14 cellular contexts compared by ENCODE assay signal in genomic region chr4:82432596-82432995, GRCh38. TPM values are rescaled to one million over a fixed set of nuclear protein-coding genes. Genes with fewer than 3 reads are reported as not detected.
DNase-seq lines count a peak whose midpoint lies in the region; ATAC-seq and TF ChIP-seq lines count a peak whose summit lies in the region.
"Had no signal": no experiment of that assay in that cellular context is flagged by ENCODE, and none has a peak within 500 bp of the region (broad histone marks: within the 10 kb centered on the region; RNA-seq: fewer than 3 reads in every experiment).

No MANE protein-coding gene starts in this region.

- H3K27me3 Mint-ChIP-seq in stimulated activated naive CD8-positive, alpha-beta T cell treated with anti-CD3 and anti-CD28 coated beads, Interleukin-15, Interleukin-2, amounts not matched to agents 100 ng/mL and 50 ng/mL, for 24 hours = no peaks in the 10 kb centered on the region
- no peaks in the 10 kb centered on the region for H3K27me3 Mint-ChIP-seq in T-cell
- peaks cover 25% of the 10 kb centered on the region for H3K27me3 Mint-ChIP-seq in endothelial cell (ENCODE audit: unreplicated experiment)

- TF ChIP-seq CTCF in endothelial cell (IDR thresholded peaks at IDR 0.05; ENCODE audit: unreplicated experiment) = no peak

- peak overlapping the region; percentile 80 for H3K27ac Mint-ChIP-seq in stimulated activated naive CD8-positive, alpha-beta T cell treated with anti-CD3 and anti-CD28 coated beads, Interleukin-15, Interleukin-2, amounts not matched to agents 100 ng/mL and 50 ng/mL, for 24 hours
- H3K27ac Mint-ChIP-seq in T-cell = no peak overlapping the region
- peak overlapping the region; percentile 1 for H3K27ac Mint-ChIP-seq in endothelial cell (ENCODE audit: unreplicated experiment)

- peaks cover 66% of the 10 kb centered on the region for H3K36me3 Mint-ChIP-seq in stimulated activated naive CD8-positive, alpha-beta T cell treated with anti-CD3 and anti-CD28 coated beads, Interleukin-15, Interleukin-2, amounts not matched to agents 100 ng/mL and 50 ng/mL, for 24 hours (ENCODE audit: low read depth)
- H3K36me3 Mint-ChIP-seq in T-cell (peaks cover 22% of the 10 kb centered on the region), endothelial cell (ENCODE audit: low read depth, unreplicated experiment) (peaks cover 25% of the 10 kb centered on the region)

- H3K9me3 Mint-ChIP-seq in stimulated activated naive CD8-positive, alpha-beta T cell treated with anti-CD3 and anti-CD28 coated beads, Interleukin-15, Interleukin-2, amounts not matched to agents 100 ng/mL and 50 ng/mL, for 24 hours = no peaks in the 10 kb centered on the region
- H3K9me3 Mint-ChIP-seq in T-cell = no peaks in the 10 kb centered on the region
- no peaks in the 10 kb centered on the region for H3K9me3 Mint-ChIP-seq in endothelial cell (ENCODE audit: unreplicated experiment)

- H3K4me3 Mint-ChIP-seq in stimulated activated naive CD8-positive, alpha-beta T cell treated with anti-CD3 and anti-CD28 coated beads, Interleukin-15, Interleukin-2, amounts not matched to agents 100 ng/mL and 50 ng/mL, for 24 hours = peak overlapping the region; percentile 100
- H3K4me3 Mint-ChIP-seq in T-cell (peak overlapping the region in 2 of 3 donors; percentile 34 to 98), endothelial cell (ENCODE audit: unreplicated experiment) (peak overlapping the region; percentile 69)

- peaks cover 78% of the 10 kb centered on the region for H3K4me1 Mint-ChIP-seq in stimulated activated naive CD8-positive, alpha-beta T cell treated with anti-CD3 and anti-CD28 coated beads, Interleukin-15, Interleukin-2, amounts not matched to agents 100 ng/mL and 50 ng/mL, for 24 hours (ENCODE audit: low read depth)
- H3K4me1 Mint-ChIP-seq in T-cell (peaks cover 58 to 70% (median 68%) of the 10 kb centered on the region in 3 donors), endothelial cell (ENCODE audit: unreplicated experiment) (peaks cover 50% of the 10 kb centered on the region)

- CTCF ChIA-PET in T-cell (lab: Charles Lee) = no interaction called here

- DNase-seq in stimulated activated naive CD8-positive, alpha-beta T cell treated with anti-CD3 and anti-CD28 coated beads, Interleukin-15, Interleukin-2, amounts not matched to agents 100 U/mL and 50 U/mL, for 24 hours = no peak
- DNase-seq in T-cell (no peak), endothelial cell (ENCODE audit: low spot score) (no peak), AG20443 (ENCODE audit: low spot score) (no peak), RPMI8226 (no peak)
- DNase-seq: BE2C, GF-D8, KBM-7, NCI-H2029, NCI-H774, retina had no signal

- POLR2A ChIA-PET in T-cell (lab: Charles Lee) = no interaction called here

- ATAC-seq in stimulated activated naive CD8-positive, alpha-beta T cell treated with anti-CD3 and anti-CD28 coated beads, Interleukin-15, Interleukin-2, amounts not matched to agents 100 U/mL and 50 U/mL, for 24 hours = no peak
- ATAC-seq in T-cell (replicated peaks in 1 of 4) (no peak), HG03108 (IDR thresholded peaks at IDR 0.05; ENCODE audit: unreplicated experiment) (no peak), HG03342 (IDR thresholded peaks at IDR 0.05; ENCODE audit: unreplicated experiment) (no peak)

RNA-seq across cellular contexts. Expression of gene ENOPH1, which starts 2.2 kb away (rescaled TPM):
- total RNA-seq in T-cell (10 to 100 TPM; 21.8 to 29.4 (median 25.9) TPM), endothelial cell (ENCODE audit: unreplicated experiment) (37.1 TPM)

RNA-seq across cellular contexts. Expression of gene HNRNPDL, which starts 2.3 kb away (rescaled TPM):
- total RNA-seq in T-cell (100 to 1,000 TPM; 285 to 401 (median 313) TPM), endothelial cell (ENCODE audit: unreplicated experiment) (374 TPM)

RNA-seq across cellular contexts. Expression of gene HNRNPD, which starts 58.8 kb away (rescaled TPM):
- total RNA-seq in T-cell (100 to 1,000 TPM; 193 to 274 (median 202) TPM), endothelial cell (ENCODE audit: unreplicated experiment) (353 TPM)

Comparison
In these comparisons a context has a peak if more than half of its experiments do, and no peak if none do; other contexts are left out.
1. H3K27ac Mint-ChIP-seq: peak in stimulated activated naive CD8-positive, alpha-beta T cell treated with anti-CD3 and anti-CD28 coated beads, Interleukin-15, Interleukin-2, amounts not matched to agents 100 ng/mL and 50 ng/mL, for 24 hours (single experiment) and endothelial cell (single experiment); none in T-cell (0 of 2).
2. Peak in every context shown above with its lines, with median percentiles within 50 percentile points of each other: H3K4me3 Mint-ChIP-seq.